8 cellular contexts compared by ENCODE assay signal in the genomic region with DNA sequence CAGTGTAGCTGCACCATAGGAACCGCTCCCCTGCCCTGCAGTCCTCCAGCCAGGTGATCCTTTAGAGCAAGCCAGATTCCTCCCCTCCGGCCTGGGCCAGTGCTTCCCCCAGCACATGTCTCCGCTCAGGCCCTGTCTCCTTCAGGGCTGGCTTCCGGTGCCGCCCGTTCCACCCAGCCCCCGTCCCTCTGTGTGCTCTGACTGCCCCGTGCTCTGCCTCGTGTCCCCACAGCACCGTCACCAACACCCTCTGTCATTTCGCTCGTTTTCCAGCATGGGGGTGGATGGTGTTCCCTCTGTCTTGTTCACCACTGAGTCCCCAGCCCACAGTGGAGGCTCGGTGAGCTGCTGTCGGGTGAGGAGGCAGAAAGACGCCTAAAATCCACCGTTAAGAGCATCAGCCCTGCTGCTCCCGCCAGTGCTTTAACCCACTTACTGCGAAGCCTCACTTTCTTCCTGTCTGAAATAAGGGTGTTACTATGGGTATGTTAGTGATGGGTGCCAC. TPM values are rescaled to one million over a fixed set of nuclear protein-coding genes. Genes with fewer than 3 reads are reported as not detected.
DNase-seq lines count a peak whose midpoint lies in the region; ATAC-seq, FAIRE-seq and TF ChIP-seq lines count a peak whose summit lies in the region.

No MANE protein-coding gene starts in this region.

- peaks cover 73% of the 10 kb centered on the region for H3K4me1 Mint-ChIP-seq in activated B cell treated with CpG ODN at 0.5 μM for 24 hours

- H2BK15ac ChIP-seq in mesenchymal stem cell (ENCODE audit: low read depth, poor library complexity, severe bottlenecking), result no peak overlapping the region

- peak overlapping the region; percentile 97 for H4K91ac ChIP-seq in mesenchymal stem cell (ENCODE audit: low read length)

- peak overlapping the region; percentile 86 for H3K27ac Mint-ChIP-seq in activated B cell treated with CpG ODN at 0.5 μM for 24 hours

- no peak overlapping the region for H2AFZ ChIP-seq in mesenchymal stem cell (ENCODE audit: low read depth, low read length)

- CTCF ChIA-PET in activated B cell treated with CpG ODN at 0.5 μM for 24 hours (lab: Charles Lee), result no interaction called here

- FAIRE-seq in H54 (lab: Jason Lieb, UNC), result no peak

- H3K27ac ChIP-seq in mesenchymal stem cell (ENCODE audit: low read length, poor library complexity, severe bottlenecking), result peak overlapping the region; percentile 2

- peak; percentile 44 for ATAC-seq in GM21825 (IDR thresholded peaks at IDR 0.05; ENCODE audit: unreplicated experiment)
- ATAC-seq in activated B cell treated with CpG ODN at 0.5 μM for 24 hours (ENCODE audit: low read depth), result peak; percentile 59
- ATAC-seq in HG03342 (IDR thresholded peaks at IDR 0.05; ENCODE audit: unreplicated experiment), result no peak

- peak overlapping the region; percentile 93 to 96 for H3K18ac ChIP-seq in mesenchymal stem cell (ENCODE audit: low read depth in 1 of 2, low read length in 2 of 2)

- H3K4me3 Mint-ChIP-seq in activated B cell treated with CpG ODN at 0.5 μM for 24 hours, result peak overlapping the region; percentile 83

- H3K14ac ChIP-seq in mesenchymal stem cell (ENCODE audit: low read length in 2 of 2), result peak overlapping the region in 1 of 2 experiments; percentile 89

- H3K36me3 ChIP-seq in mesenchymal stem cell (ENCODE audit: control insufficient read depth in 1 of 2, insufficient read depth in 2 of 2, low read depth in 1 of 2, low read length in 2 of 2), result peaks cover 11 to 16% of the 10 kb centered on the region in 2 experiments

- peaks cover 21% of the 10 kb centered on the region for H3K36me3 Mint-ChIP-seq in activated B cell treated with CpG ODN at 0.5 μM for 24 hours (ENCODE audit: low read depth)

- peaks cover 18% of the 10 kb centered on the region for H3K79me1 ChIP-seq in mesenchymal stem cell (replicated peaks; ENCODE audit: low read length, poor library complexity, severe bottlenecking)

- no peaks in the 10 kb centered on the region for H3K27me3 Mint-ChIP-seq in activated B cell treated with CpG ODN at 0.5 μM for 24 hours

- H2AK5ac ChIP-seq in mesenchymal stem cell (ENCODE audit: low read length, severe bottlenecking), result peak overlapping the region; percentile 47

- no peaks in the 10 kb centered on the region for H3K9me3 ChIP-seq in mesenchymal stem cell (ENCODE audit: control insufficient read depth, low read length)

- 35% methylated on average over 18 of the region's 18 CpGs for WGBS in mesenchymal stem cell

- peak overlapping the region; percentile 95 for H4K8ac ChIP-seq in mesenchymal stem cell (ENCODE audit: low read length)

- peaks cover 70% of the 10 kb centered on the region for H3K4me1 ChIP-seq in mesenchymal stem cell (ENCODE audit: control insufficient read depth, insufficient read depth, low read depth, low read length)

- peak overlapping the region; percentile 85 for H2BK12ac ChIP-seq in mesenchymal stem cell (ENCODE audit: low read length in 2 of 2)

- peak overlapping the region in 1 of 2 experiments; percentile 59 for H3K23ac ChIP-seq in mesenchymal stem cell (ENCODE audit: low read length in 2 of 2)

- no peak for TF ChIP-seq CTCF in activated B cell treated with CpG ODN at 0.5 μM for 24 hours (IDR thresholded peaks at IDR 0.05)

- intact Hi-C loops in activated B cell treated with CpG ODN at 0.5 μM for 24 hours (cut with micrococcal nuclease), result loop anchor here (1.0 to 2.0 kb wide), 3 partner anchors 14 to 76 kb away; no protein-coding TSS in a partner anchor

- H3K4me2 ChIP-seq in mesenchymal stem cell (ENCODE audit: low read length, poor library complexity, severe bottlenecking), result no peak overlapping the region

- no peaks in the 10 kb centered on the region for H3K27me3 ChIP-seq in mesenchymal stem cell (ENCODE audit: control insufficient read depth in 1 of 2, insufficient read depth in 1 of 2, low read length in 2 of 2)

- peak overlapping the region; percentile 75 to 93 for H3K4ac ChIP-seq in mesenchymal stem cell (ENCODE audit: low read depth in 1 of 2, low read length in 2 of 2)

- POLR2A ChIA-PET in activated B cell treated with CpG ODN at 0.5 μM for 24 hours (lab: Charles Lee), result no interaction called here

- DNase-seq in activated B cell treated with CpG ODN at 0.5 μM for 24 hours, result no peak
- peak; percentile 48 for DNase-seq in cerebellum (ENCODE audit: low spot score)
- peak; percentile 57 for DNase-seq in mesenchymal stem cell
- peak; percentile 57 for DNase-seq in stimulated activated CD8-positive, alpha-beta memory T cell treated with anti-CD3 and anti-CD28 coated beads, Interleukin-12 subunit alpha, Interleukin-12 subunit beta, amount 100 ng/mL, for 4 hours (ENCODE audit: low read depth)
- no peak for DNase-seq in OCI-M2 (lab: John Stamatoyannopoulos, UW; ENCODE audit: unreplicated experiment)
- DNase-seq in H54 (ENCODE audit: insufficient read length, low spot score), result no peak

- peak overlapping the region in 1 of 2 experiments; percentile 47 for H3K4me3 ChIP-seq in mesenchymal stem cell (ENCODE audit: insufficient read depth in 1 of 2, low read depth in 1 of 2, low read length in 2 of 2)

- no peak for TF ChIP-seq POLR2A in H54 (IDR thresholded peaks at IDR 0.05; ENCODE audit: low read depth, low read length)

- no peaks in the 10 kb centered on the region for H3K9me3 Mint-ChIP-seq in activated B cell treated with CpG ODN at 0.5 μM for 24 hours

- H2BK120ac ChIP-seq in mesenchymal stem cell (ENCODE audit: low read depth, low read length), result peak overlapping the region; percentile 85

- peak overlapping the region; percentile 85 for H3K9ac ChIP-seq in mesenchymal stem cell (ENCODE audit: low read length)

- no peak overlapping the region for H2BK5ac ChIP-seq in mesenchymal stem cell (ENCODE audit: low read depth, low read length, poor library complexity, severe bottlenecking)

RNA-seq across cellular contexts. Expression of gene TSSK6, which starts 54.5 kb away (rescaled TPM):
- total RNA-seq in activated B cell treated with CpG ODN at 0.5 μM for 24 hours (4.0 and 4.3 TPM in 2 replicates), cerebellum (1.2 TPM)
- polyA plus RNA-seq in mesenchymal stem cell (2013, experiment 1 of 2), result 0.61 TPM
- polyA plus RNA-seq in mesenchymal stem cell (2013, experiment 2 of 2), result 0.66 TPM

RNA-seq across cellular contexts. Expression of gene NDUFA13, which starts 55.2 kb away (rescaled TPM):
- total RNA-seq in activated B cell treated with CpG ODN at 0.5 μM for 24 hours, result 294 and 317 TPM in 2 replicates
- 70.6 TPM for total RNA-seq in cerebellum
- polyA plus RNA-seq in mesenchymal stem cell (2013, experiment 1 of 2), result 201 TPM
- polyA plus RNA-seq in mesenchymal stem cell (2013, experiment 2 of 2), result 201 TPM

RNA-seq across cellular contexts. Expression of gene GATAD2A, which starts 55.3 kb away (rescaled TPM):
- total RNA-seq in activated B cell treated with CpG ODN at 0.5 μM for 24 hours (116 and 126 TPM in 2 replicates), cerebellum (18.8 TPM)
- polyA plus RNA-seq in mesenchymal stem cell (2013, experiment 1 of 2), result 46.1 TPM
- 42.5 TPM for polyA plus RNA-seq in mesenchymal stem cell (2013, experiment 2 of 2)

Comparison
In these comparisons a context has a peak if more than half of its experiments do, and no peak if none do; other contexts are left out.
1. DNase-seq: peak in cerebellum (single experiment), mesenchymal stem cell (single experiment) and stimulated activated CD8-positive, alpha-beta memory T cell treated with anti-CD3 and anti-CD28 coated beads, Interleukin-12 subunit alpha, Interleukin-12 subunit beta, amount 100 ng/mL, for 4 hours (single experiment); none in activated B cell treated with CpG ODN at 0.5 μM for 24 hours (single experiment), OCI-M2 (single experiment) and H54 (single experiment).